ENCODE assay signal across 14 cellular contexts in genomic region chr5:126732716-126733115, GRCh38. TPM values are rescaled to one million over a fixed set of nuclear protein-coding genes. Genes with fewer than 3 reads are reported as not detected.
A peak's percentile ranks its signal among the peaks of the same experiment; 100 is the strongest.
DNase-seq lines count a peak whose midpoint lies in the region; ATAC-seq, FAIRE-seq and TF ChIP-seq lines count a peak whose summit lies in the region.
"Had no signal": no experiment of that assay in that cellular context is flagged by ENCODE, and none has a peak within 500 bp of the region (broad histone marks: within the 10 kb centered on the region; RNA-seq: fewer than 3 reads in every experiment).

No MANE protein-coding gene starts in this region.

- H3K27ac ChIP-seq in colonic mucosa: no peak overlapping the region

- H3K9ac ChIP-seq in colonic mucosa (ENCODE audit: low read depth in 2 of 2, low read length in 2 of 2): no peak overlapping the region

- intact Hi-C loops in colonic mucosa (cut with DNase I): no loop called here

- H3K27me3 ChIP-seq in bronchial epithelial cell (ENCODE audit: control insufficient read depth, insufficient read depth, low read length) (no peaks in the 10 kb centered on the region), HAP-1 (ENCODE audit: low read depth) (no peaks in the 10 kb centered on the region), colonic mucosa (no peaks in the 10 kb centered on the region)

- TF ChIP-seq POLR2A in GM12891 (IDR thresholded peaks at IDR 0.05; ENCODE audit: low read depth, low read length): no peak

- H3K9me3 Mint-ChIP-seq in mesothelial cell of epicardium: no peaks in the 10 kb centered on the region

- DNase-seq in GM12891 (ENCODE audit: insufficient read length, low spot score): no peak
- peak; percentile 91 for DNase-seq in NCI-H82 (lab: John Stamatoyannopoulos, UW)
- DNase-seq in bronchial epithelial cell (ENCODE audit: low read depth): no peak
- no peak for DNase-seq in mesothelial cell of epicardium (ENCODE audit: low spot score in 2 of 2, unreplicated experiment in 2 of 2)
- no peak for DNase-seq in HAP-1 (ENCODE audit: low spot score in 2 of 2)
- no peak for DNase-seq in NCI-H2196 (lab: John Stamatoyannopoulos, UW; ENCODE audit: unreplicated experiment)
- no peak for DNase-seq in colonic mucosa
- DNase-seq: EL, NCI-H1417, NCI-H187 treated with DMSO at 0.1 percent for 48 hours, NCI-H510A, SIG-M5 had no signal

- H3K4me3 ChIP-seq in bronchial epithelial cell (ENCODE audit: low read depth, low read length): no peak overlapping the region
- no peak overlapping the region for H3K4me3 ChIP-seq in HAP-1
- no peak overlapping the region for H3K4me3 ChIP-seq in colonic mucosa

- peak; percentile 85 for FAIRE-seq in GM12891 (lab: Jason Lieb, UNC)
- FAIRE-seq in bronchial epithelial cell (lab: Jason Lieb, UNC): peak; percentile 23

- in situ Hi-C loops in HAP-1 (cut with MboI; ENCODE audit: low sequenced_read_pairs): no loop called here

- no peak for ATAC-seq in HG02588 (IDR thresholded peaks at IDR 0.05; ENCODE audit: unreplicated experiment)
- ATAC-seq: HCT116 had no signal

- H3K4me1 Mint-ChIP-seq in mesothelial cell of epicardium: peaks cover 15% of the 10 kb centered on the region

- no peaks in the 10 kb centered on the region for H3K27me3 Mint-ChIP-seq in mesothelial cell of epicardium (ENCODE audit: low read depth)

- H3K4me1 ChIP-seq in HAP-1 (peaks cover 7% of the 10 kb centered on the region), colonic mucosa (no peaks in the 10 kb centered on the region)

- TF ChIP-seq CTCF in bronchial epithelial cell (IDR thresholded peaks at IDR 0.05; ENCODE audit: insufficient read depth, low read length, severe bottlenecking): no peak
- no peak for TF ChIP-seq CTCF in mesothelial cell of epicardium (IDR thresholded peaks at IDR 0.05; ENCODE audit: unreplicated experiment)
- TF ChIP-seq CTCF in colonic mucosa (IDR thresholded peaks at IDR 0.05): no peak

- peak overlapping the region; percentile 33 for H3K27ac Mint-ChIP-seq in mesothelial cell of epicardium

- no peak overlapping the region for H3K4me3 Mint-ChIP-seq in mesothelial cell of epicardium

- no peaks in the 10 kb centered on the region for H3K9me3 ChIP-seq in HAP-1
- H3K9me3 ChIP-seq in colonic mucosa: no peaks in the 10 kb centered on the region

- H3K36me3 Mint-ChIP-seq in mesothelial cell of epicardium: no peaks in the 10 kb centered on the region

- H3K36me3 ChIP-seq in bronchial epithelial cell (ENCODE audit: control insufficient read depth, insufficient read depth, low read length) (no peaks in the 10 kb centered on the region), HAP-1 (replicated peaks) (no peaks in the 10 kb centered on the region), colonic mucosa (no peaks in the 10 kb centered on the region)

TF ChIP-seq in GM12891, 5 proteins besides CTCF, POLR2A, EP300 and RAD21:
- TF ChIP-seq SPI1 (IDR thresholded peaks at IDR 0.05; ENCODE audit: low read depth, low read length) (no peak), PAX5 (IDR thresholded peaks at IDR 0.05; ENCODE audit: insufficient read depth, low read length, severe bottlenecking) (no peak), TAF1 (IDR thresholded peaks at IDR 0.05; ENCODE audit: low read depth, low read length) (no peak), POLR2AphosphoS5 (IDR thresholded peaks at IDR 0.05; ENCODE audit: low read depth, low read length) (no peak), POU2F2 (IDR thresholded peaks at IDR 0.05; ENCODE audit: low read depth, low read length) (no peak)

RNA-seq across cellular contexts. Expression of gene LMNB1, which starts 44.2 kb away (rescaled TPM):
- 54.2 TPM for polyA plus RNA-seq in GM12891 (2012; ENCODE audit: low read depth, missing spikeins)
- 2.6 and 3.9 TPM in 2 replicates for total RNA-seq in bronchial epithelial cell
- total RNA-seq in mesothelial cell of epicardium: 79.9 to 85.2 TPM (median 84.4 TPM) in 3 replicates
- total RNA-seq in colonic mucosa: 100 to 1,000 TPM in 1 of 2 donors, 10 to 100 TPM in 1; 58.0 to 216 TPM

Comparison
In these comparisons a context has a peak if more than half of its experiments do, and no peak if none do; other contexts are left out.
1. RNA of gene LMNB1, which starts 44.2 kb away (total RNA-seq): 58.0 to 216 TPM in colonic mucosa and 79.9 to 85.2 TPM in mesothelial cell of epicardium; 2.6 to 3.9 TPM in bronchial epithelial cell; every median in the first group is over 10 times any median in the second.